ENCODE assay signal across 8 cellular contexts in genomic region chr12:53499261-53500118, GRCh38. TPM values are rescaled to one million over a fixed set of nuclear protein-coding genes. Genes with fewer than 3 reads are reported as not detected.
A peak's percentile ranks its signal among the peaks of the same experiment; 100 is the strongest.
DNase-seq lines count a peak whose midpoint lies in the region; ATAC-seq, FAIRE-seq and TF ChIP-seq lines count a peak whose summit lies in the region.

Gene MAP3K12 (minus strand): TSS chr12:53499458. CDS start chr12:53487391, 12,067 bp downstream.

- no peak for TF ChIP-seq POLR2A in upper lobe of left lung (IDR thresholded peaks at IDR 0.05)

- DNase-seq in AG08395 (ENCODE audit: low spot score) (peak; percentile 25), H7 (peak; percentile 88), SK-N-DZ (ENCODE audit: low spot score) (peak; percentile 71), Right ventricle myocardium superior (peak; percentile 78), pancreas (peak; percentile 52 to 82 (median 64)), upper lobe of left lung (peak; percentile 69 to 92)
- peak; percentile 68 for DNase-seq in activated naive CD8-positive, alpha-beta T cell treated with anti-CD3 and anti-CD28 coated beads, Interleukin-2, amount 50 U/mL, for 24 hours

- H3K27ac ChIP-seq in pancreas, result peak within 1 kb of the TSS; percentile 96 to 99 (median 98)
- peak within 1 kb of the TSS; percentile 93 to 99 (median 96) for H3K27ac ChIP-seq in upper lobe of left lung

- no peak for TF ChIP-seq EP300 in upper lobe of left lung (IDR thresholded peaks at IDR 0.05)

- 2 to 3% methylated on average over 49 to 52 of the region's 52 CpGs for WGBS in pancreas, 2 donors
- 0% methylated on average over 34 to 37 of the region's 52 CpGs for WGBS in upper lobe of left lung, 2 donors

- FAIRE-seq in pancreas (lab: Jason Lieb, UNC), result no peak

- peaks cover 5% of the 10 kb centered on the region for H3K36me3 ChIP-seq in H7 (replicated peaks; ENCODE audit: control insufficient read depth, insufficient read depth, low read length)
- no peaks in the 10 kb centered on the region for H3K36me3 ChIP-seq in pancreas
- H3K36me3 ChIP-seq in upper lobe of left lung, result peaks cover 0 to 6% (median 3%) of the 10 kb centered on the region in 4 donors

- H3K36me3 Mint-ChIP-seq in activated naive CD8-positive, alpha-beta T cell treated with anti-CD3 and anti-CD28 coated beads, Interleukin-2, amount 50 U/mL, for 24 hours (ENCODE audit: low read depth), result no peaks in the 10 kb centered on the region

- no peak for ATAC-seq in activated naive CD8-positive, alpha-beta T cell treated with anti-CD3 and anti-CD28 coated beads, Interleukin-2, amount 50 U/mL, for 24 hours
- ATAC-seq in Right ventricle myocardium superior (ENCODE audit: poor library complexity) (peak; percentile 10), pancreas (peak in 2 of 4 donors; percentile 1 to 5), upper lobe of left lung (ENCODE audit: low FRiP score in 2 of 2) (peak in 1 of 2 donors; percentile 33), HG03378 (IDR thresholded peaks at IDR 0.05; ENCODE audit: unreplicated experiment) (no peak)

- H3K27me3 ChIP-seq in H7 (ENCODE audit: control insufficient read depth, insufficient read depth, low read length) (no peaks in the 10 kb centered on the region), pancreas (no peaks in the 10 kb centered on the region), upper lobe of left lung (no peaks in the 10 kb centered on the region)

- intact Hi-C loops in Right ventricle myocardium superior (cut with DNase I), result loop anchor here (5.0 to 10.0 kb wide), 2 partner anchors 37 to 175 kb away; partner anchors contain the start of gene AAAS
- intact Hi-C loops in pancreas (cut with DNase I), result no loop called here

- no peaks in the 10 kb centered on the region for H3K9me3 Mint-ChIP-seq in activated naive CD8-positive, alpha-beta T cell treated with anti-CD3 and anti-CD28 coated beads, Interleukin-2, amount 50 U/mL, for 24 hours

- H3K9me3 ChIP-seq in pancreas (no peaks in the 10 kb centered on the region), upper lobe of left lung (no peaks in the 10 kb centered on the region)

- no peak for TF ChIP-seq CTCF in pancreas (IDR thresholded peaks at IDR 0.05)
- no peak for TF ChIP-seq CTCF in upper lobe of left lung (IDR thresholded peaks at IDR 0.05)

- H3K4me3 ChIP-seq in H7 (ENCODE audit: insufficient read depth, low read depth, low read length) (peak within 1 kb of the TSS; percentile 75), pancreas (peak within 1 kb of the TSS; percentile 23 to 80 (median 54)), upper lobe of left lung (peak within 1 kb of the TSS; percentile 73 to 82 (median 75))

- peak within 1 kb of the TSS; percentile 90 for H3K27ac Mint-ChIP-seq in activated naive CD8-positive, alpha-beta T cell treated with anti-CD3 and anti-CD28 coated beads, Interleukin-2, amount 50 U/mL, for 24 hours

- H3K4me1 Mint-ChIP-seq in activated naive CD8-positive, alpha-beta T cell treated with anti-CD3 and anti-CD28 coated beads, Interleukin-2, amount 50 U/mL, for 24 hours, result peaks cover 37% of the 10 kb centered on the region

- peaks cover 0 to 23% (median 7%) of the 10 kb centered on the region in 3 donors for H3K4me1 ChIP-seq in pancreas
- H3K4me1 ChIP-seq in upper lobe of left lung, result peaks cover 51 to 59% (median 57%) of the 10 kb centered on the region in 4 donors

- peaks cover 1% of the 10 kb centered on the region for H3K27me3 Mint-ChIP-seq in activated naive CD8-positive, alpha-beta T cell treated with anti-CD3 and anti-CD28 coated beads, Interleukin-2, amount 50 U/mL, for 24 hours

- peak within 1 kb of the TSS; percentile 88 for H3K4me3 Mint-ChIP-seq in activated naive CD8-positive, alpha-beta T cell treated with anti-CD3 and anti-CD28 coated beads, Interleukin-2, amount 50 U/mL, for 24 hours

RNA-seq across cellular contexts. Expression of gene MAP3K12, which starts in this region (rescaled TPM):
- total RNA-seq in H7 (2014; rRNA removed; shearing (Covaris generic)), result 8.0 and 8.7 TPM in 2 replicates
- 20.8 and 22.1 TPM in 2 replicates for polyA plus RNA-seq in SK-N-DZ (2014; cell fraction: cytosol; rRNA removed)
- 56.6 and 82.8 TPM in 2 replicates for polyA plus RNA-seq in SK-N-DZ (2014; cell fraction: nucleus; rRNA removed)
- total RNA-seq in Right ventricle myocardium superior, result 5.5 TPM
- total RNA-seq in pancreas, result 1 to 10 TPM; 2.3 to 9.9 (median 4.1) TPM
- polyA plus RNA-seq in pancreas, result 10 to 100 TPM; 20.3 to 24.9 TPM
- 10 to 100 TPM in 5 of 6 donors, 1 to 10 TPM in 1; 9.6 to 87.0 (median 17.4) TPM for total RNA-seq in upper lobe of left lung

Comparison
In these comparisons a context has a peak if more than half of its experiments do, and no peak if none do; other contexts are left out.
1. DNase-seq: peak in every context shown above with its lines; median percentile 88 in H7; 80 in upper lobe of left lung; 78 in Right ventricle myocardium superior; 71 in SK-N-DZ; 68 in activated naive CD8-positive, alpha-beta T cell treated with anti-CD3 and anti-CD28 coated beads, Interleukin-2, amount 50 U/mL, for 24 hours; 64 in pancreas; 25 in AG08395.